In the genomic region with DNA sequence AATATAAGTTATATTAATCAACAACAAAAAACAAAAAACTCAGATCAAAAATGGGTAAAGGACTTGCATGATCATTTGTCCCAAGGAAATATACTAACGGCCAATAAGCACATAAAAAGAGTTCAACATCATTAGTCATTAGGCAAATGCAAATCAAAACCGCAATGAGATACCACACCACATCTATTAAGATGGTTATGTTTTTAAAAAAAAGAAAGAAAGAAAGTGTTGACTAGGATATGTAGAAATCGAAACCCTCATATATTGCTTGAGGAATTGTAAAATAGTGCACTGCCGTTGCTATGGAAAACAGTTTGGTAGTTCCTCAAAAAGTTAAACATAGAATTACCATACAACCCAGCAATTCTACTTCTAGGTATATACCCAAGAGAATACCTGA, we compare ENCODE assay signal across 28 cellular contexts. TPM values are rescaled to one million over a fixed set of nuclear protein-coding genes. Genes with fewer than 3 reads are reported as not detected.
"Had no signal": no experiment of that assay in that cellular context is flagged by ENCODE, and none has a peak within 500 bp of the region (broad histone marks: within the 10 kb centered on the region; RNA-seq: fewer than 3 reads in every experiment).

No MANE protein-coding gene starts in this region.

- H3K4me3 Mint-ChIP-seq: activated CD4-positive, alpha-beta T cell treated with anti-CD3 and anti-CD28 coated beads for 36 hours; activated naive CD8-positive, alpha-beta T cell treated with anti-CD3 and anti-CD28 coated beads for 36 hours; activated T-cell treated with anti-CD3 and anti-CD28 coated beads, Interleukin-2, amount 50 U/mL, for 24 hours; endodermal cell; natural killer cell treated with Interleukin-12 subunit alpha and Interleukin-12 subunit beta and Interleukin-15 and Interleukin-18, amount 100 ng/mL, for 72 hours; stimulated activated naive CD8-positive, alpha-beta T cell treated with anti-CD3 and anti-CD28 coated beads, Interleukin-15, Interleukin-2, amounts not matched to agents 100 ng/mL and 50 ng/mL, for 24 hours; T-helper 2 cell treated with Interferon-gamma antibody and Interleukin-4, amounts not matched to agents 5 μg/mL and 100 μg/mL, for 36 hours had no signal

- H3K36me3 Mint-ChIP-seq: activated naive CD8-positive, alpha-beta T cell treated with anti-CD3 and anti-CD28 coated beads for 36 hours had no signal

- H3K4me3 ChIP-seq: breast epithelium, esophagus squamous epithelium, gastroesophageal sphincter, ovary, prostate gland, right atrium auricular region, thyroid gland had no signal

- H3K36me3 ChIP-seq: breast epithelium, esophagus squamous epithelium, gastroesophageal sphincter, ovary, prostate gland, right atrium auricular region, thyroid gland had no signal

- H3K27me3 ChIP-seq: breast epithelium, esophagus squamous epithelium, gastroesophageal sphincter, ovary, right atrium auricular region, thyroid gland had no signal

- ATAC-seq: activated CD4-positive, alpha-beta T cell treated with anti-CD3 and anti-CD28 coated beads for 36 hours; gastroesophageal sphincter; left ventricle myocardium superior; natural killer cell treated with Interleukin-12 subunit alpha and Interleukin-12 subunit beta and Interleukin-15 and Interleukin-18, amount 100 ng/mL, for 72 hours had no signal

- DNase-seq: activated CD4-positive, alpha-beta T cell treated with anti-CD3 and anti-CD28 coated beads for 36 hours; activated CD4-positive, alpha-beta T cell treated with anti-CD3 and anti-CD28 coated beads, Interleukin-2, amount 50 U/mL, for 4 hours; activated CD8-positive, alpha-beta memory T cell treated with anti-CD3 and anti-CD28 coated beads for 24 hours; activated CD8-positive, alpha-beta memory T cell treated with anti-CD3 and anti-CD28 coated beads, Interleukin-2, amount 50 U/mL, for 4 hours; activated naive CD4-positive, alpha-beta T cell treated with Interleukin-2 at 50 U/mL for 16 hours; activated naive CD8-positive, alpha-beta T cell treated with anti-CD3 and anti-CD28 coated beads for 36 hours; activated T-cell treated with anti-CD3 and anti-CD28 coated beads, Interleukin-2, amount 50 U/mL, for 24 hours; cerebellar nuclear complex; cortex of kidney; endodermal cell; esophagus squamous epithelium; head of caudate nucleus; hypothalamus; left ventricle myocardium superior; mammary epithelial cell; midbrain; ovary; stimulated activated CD4-positive, alpha-beta T cell treated with anti-CD3 and anti-CD28 coated beads, Interleukin-4, amount 100 ng/mL, for 4 hours; substantia nigra; thyroid gland had no signal

- H3K4me1 ChIP-seq: breast epithelium, esophagus squamous epithelium, gastroesophageal sphincter, prostate gland, right atrium auricular region, thyroid gland had no signal

- H3K9me3 ChIP-seq: breast epithelium, esophagus squamous epithelium, gastroesophageal sphincter, ovary, prostate gland, right atrium auricular region, thyroid gland had no signal

- H3K27ac Mint-ChIP-seq: activated CD4-positive, alpha-beta T cell treated with anti-CD3 and anti-CD28 coated beads for 36 hours; activated naive CD8-positive, alpha-beta T cell treated with anti-CD3 and anti-CD28 coated beads for 36 hours; activated T-cell treated with anti-CD3 and anti-CD28 coated beads, Interleukin-2, amount 50 U/mL, for 24 hours; activated T-helper 2 cell treated with anti-CD3 and anti-CD28 coated beads, Interferon-gamma antibody, Interleukin-2, Interleukin-4, amounts not matched to agents 10 μg/mL and 5 μg/mL and 100 μg/mL, durations not matched to agents 14 hours and 24 hours and 36 hours; endodermal cell; natural killer cell treated with Interleukin-12 subunit alpha and Interleukin-12 subunit beta and Interleukin-15 and Interleukin-18, amount 100 ng/mL, for 72 hours; T-helper 2 cell treated with Interferon-gamma antibody and Interleukin-4, amounts not matched to agents 5 μg/mL and 100 μg/mL, for 36 hours had no signal

- H3K4me1 Mint-ChIP-seq: endodermal cell had no signal

- H3K9me3 Mint-ChIP-seq: activated T-cell treated with anti-CD3 and anti-CD28 coated beads, Interleukin-2, amount 50 U/mL, for 24 hours; natural killer cell treated with Interleukin-12 subunit alpha and Interleukin-12 subunit beta and Interleukin-15 and Interleukin-18, amount 100 ng/mL, for 72 hours; stimulated activated naive CD8-positive, alpha-beta T cell treated with anti-CD3 and anti-CD28 coated beads, Interleukin-15, Interleukin-2, amounts not matched to agents 100 ng/mL and 50 ng/mL, for 24 hours; T-helper 2 cell treated with Interferon-gamma antibody and Interleukin-4, amounts not matched to agents 5 μg/mL and 100 μg/mL, for 36 hours had no signal

- H3K27ac ChIP-seq: breast epithelium, esophagus squamous epithelium, gastroesophageal sphincter, ovary, prostate gland, right atrium auricular region, thyroid gland had no signal

RNA-seq across cellular contexts. Expression of gene CTNNA3, which starts 39.4 kb away (rescaled TPM):
- total RNA-seq: activated naive CD8-positive, alpha-beta T cell treated with anti-CD3 and anti-CD28 coated beads for 36 hours; activated T-helper 2 cell treated with anti-CD3 and anti-CD28 coated beads, Interferon-gamma antibody, Interleukin-2, Interleukin-4, amounts not matched to agents 10 μg/mL and 5 μg/mL and 100 μg/mL, durations not matched to agents 14 hours and 24 hours and 36 hours; mammary epithelial cell; natural killer cell treated with Interleukin-12 subunit alpha and Interleukin-12 subunit beta and Interleukin-15 and Interleukin-18, amount 100 ng/mL, for 72 hours had no signal
- polyA plus RNA-seq: mammary epithelial cell had no signal
